In genomic region chr6:2943564-2943955, GRCh38 we compare ENCODE assay signal across 1 cellular context.
TF ChIP-seq lines count a peak whose summit lies in the region.

No MANE protein-coding gene starts in this region.

TF ChIP-seq in SK-N-SH, 30 proteins besides CTCF, POLR2A, EP300 and RAD21 (continued from another document):
- TF ChIP-seq REST (IDR thresholded peaks at IDR 0.05; ENCODE audit: low read depth, low read length) (no peak), GABPA (IDR thresholded peaks at IDR 0.05; ENCODE audit: low read depth) (no peak), MEF2A (IDR thresholded peaks at IDR 0.05; ENCODE audit: borderline replicate concordance, low read depth) (no peak), USF1 (IDR thresholded peaks at IDR 0.05; ENCODE audit: borderline replicate concordance, low read depth) (no peak), ELF1 (IDR thresholded peaks at IDR 0.05) (no peak), JUND (IDR thresholded peaks at IDR 0.05) (no peak), TEAD4 (IDR thresholded peaks at IDR 0.05; ENCODE audit: borderline replicate concordance, insufficient read depth) (no peak), RXRA (IDR thresholded peaks at IDR 0.05; ENCODE audit: borderline replicate concordance, low read depth) (no peak), CHD2 (IDR thresholded peaks at IDR 0.05; ENCODE audit: low read length, partially characterized antibody) (no peak)
- TF ChIP-seq, protein P1, sequence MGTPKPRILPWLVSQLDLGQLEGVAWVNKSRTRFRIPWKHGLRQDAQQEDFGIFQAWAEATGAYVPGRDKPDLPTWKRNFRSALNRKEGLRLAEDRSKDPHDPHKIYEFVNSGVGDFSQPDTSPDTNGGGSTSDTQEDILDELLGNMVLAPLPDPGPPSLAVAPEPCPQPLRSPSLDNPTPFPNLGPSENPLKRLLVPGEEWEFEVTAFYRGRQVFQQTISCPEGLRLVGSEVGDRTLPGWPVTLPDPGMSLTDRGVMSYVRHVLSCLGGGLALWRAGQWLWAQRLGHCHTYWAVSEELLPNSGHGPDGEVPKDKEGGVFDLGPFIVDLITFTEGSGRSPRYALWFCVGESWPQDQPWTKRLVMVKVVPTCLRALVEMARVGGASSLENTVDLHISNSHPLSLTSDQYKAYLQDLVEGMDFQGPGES (IDR thresholded peaks at IDR 0.05; ENCODE audit: low read depth, low read length) = no peak
